In the genomic region with DNA sequence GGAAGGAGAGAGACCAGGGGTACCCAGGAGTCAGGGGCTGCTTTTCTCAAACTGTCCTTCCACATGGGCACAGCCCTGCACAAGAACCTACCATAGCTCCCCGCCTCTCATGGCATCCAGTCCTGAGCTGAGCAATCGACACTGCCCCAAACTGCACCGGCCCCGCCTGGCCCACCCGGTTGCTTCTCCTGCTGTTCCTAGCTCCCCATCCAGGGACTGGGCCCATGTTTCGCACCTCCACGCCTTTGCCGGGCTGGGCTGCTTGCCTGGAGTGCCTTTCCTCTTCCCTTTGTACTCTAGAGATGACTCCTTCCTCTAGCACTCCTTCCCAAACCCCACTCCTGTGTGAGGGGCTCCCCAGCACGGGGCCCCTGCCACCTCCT, we compare ENCODE assay signal across 6 cellular contexts.
"Had no signal": no experiment of that assay in that cellular context is flagged by ENCODE, and none has a peak within 500 bp of the region (broad histone marks: within the 10 kb centered on the region; RNA-seq: fewer than 3 reads in every experiment).

No MANE protein-coding gene starts in this region.

- H3K9me3 Mint-ChIP-seq: HFFc6, IgD-negative memory B cell had no signal

- H2AFZ ChIP-seq: GM23338 had no signal

- H3K4me3 ChIP-seq: GM23338, HAP-1 had no signal

- H3K27ac Mint-ChIP-seq: GM23338, HFFc6, IgD-negative memory B cell had no signal

- H3K4me2 ChIP-seq: GM23338 had no signal

- H3K4me1 Mint-ChIP-seq: IgD-negative memory B cell had no signal

- H3K4me1 ChIP-seq: HAP-1 had no signal

- H3K9me3 ChIP-seq: HAP-1 had no signal

- H3K27ac ChIP-seq: HL-60 had no signal

- H3K36me3 ChIP-seq: HAP-1 had no signal

- DNase-seq: H7, HFFc6 had no signal

- H3K36me3 Mint-ChIP-seq: IgD-negative memory B cell had no signal

- H3K4me3 Mint-ChIP-seq: GM23338, HFFc6, IgD-negative memory B cell had no signal
